In genomic region chr11:123202155-123202714, GRCh38 we compare ENCODE assay signal across 16 cellular contexts. TPM values are rescaled to one million over a fixed set of nuclear protein-coding genes. Genes with fewer than 3 reads are reported as not detected.
DNase-seq lines count a peak whose midpoint lies in the region; ATAC-seq, FAIRE-seq and TF ChIP-seq lines count a peak whose summit lies in the region.
"Had no signal": no experiment of that assay in that cellular context is flagged by ENCODE, and none has a peak within 500 bp of the region (broad histone marks: within the 10 kb centered on the region; RNA-seq: fewer than 3 reads in every experiment).

No MANE protein-coding gene starts in this region.

- in situ Hi-C loops in HepG2 (cut with HindIII; ENCODE audit: extremely low pct_ligation_motif_present, low pct_unique_long_range_greater_than_20kb) = no loop called here

- FAIRE-seq in HepG2 (lab: Jason Lieb, UNC) (no peak), HTR-8/SVneo (lab: Jason Lieb, UNC) (no peak)
- FAIRE-seq: urothelium cell line had no signal

- BruUV-seq in HepG2 (replicated peaks; lab: Mats Ljungman, UMichigan) = no TSS peak

- H3K79me2 ChIP-seq in HepG2 (ENCODE audit: insufficient read depth, low read length) = no peaks in the 10 kb centered on the region

- H3K36me3 ChIP-seq in liver (ENCODE audit: control insufficient read depth in 4 of 4, insufficient read depth in 3 of 4, low read depth in 1 of 4, low read length in 3 of 4) (no peaks in the 10 kb centered on the region), HepG2 (replicated peaks in 1 of 2; ENCODE audit: control insufficient read depth in 1 of 2, insufficient read depth in 2 of 2, low read length in 2 of 2) (no peaks in the 10 kb centered on the region)

- no peaks in the 10 kb centered on the region for H3K9me3 Mint-ChIP-seq in nephron progenitor cell
- H3K9me3 Mint-ChIP-seq: activated B cell treated with CpG ODN at 0.5 μM for 24 hours; activated T-cell treated with anti-CD3 and anti-CD28 coated beads, Interleukin-2, amount 50 U/mL, for 4 hours; natural killer cell had no signal

- H3K4me3 ChIP-seq in liver (ENCODE audit: low read depth in 1 of 3, low read length in 3 of 3) = no peak overlapping the region
- H3K4me3 ChIP-seq in HepG2 (replicated peaks in 1 of 3; ENCODE audit: insufficient read depth in 1 of 3, low read depth in 2 of 3, low read length in 3 of 3) = no peak overlapping the region
- H3K4me3 ChIP-seq: SK-N-MC had no signal

- H3K4me1 ChIP-seq in liver (ENCODE audit: control insufficient read depth in 4 of 4, insufficient read depth in 4 of 4, low read length in 3 of 4) (no peaks in the 10 kb centered on the region), HepG2 (ENCODE audit: insufficient read depth, low read length) (no peaks in the 10 kb centered on the region)

- H3K4me2 ChIP-seq in HepG2 (ENCODE audit: low read depth, low read length) = no peak overlapping the region

- H3K27ac ChIP-seq in liver (ENCODE audit: low read depth in 1 of 2, low read length in 2 of 2) = no peak overlapping the region
- no peak overlapping the region for H3K27ac ChIP-seq in HepG2 (ENCODE audit: extremely low read length, insufficient read depth, low read length)
- H3K27ac ChIP-seq: SK-N-MC had no signal

- POLR2A ChIA-PET in HepG2 (lab: Yijun Ruan, JAX) = no interaction called here

- TF ChIP-seq CTCF in liver (IDR thresholded peaks at IDR 0.05; ENCODE audit: low read depth, low read length, missing input control) (no peak), HepG2 (CRISPR knock-in tag; IDR thresholded peaks at IDR 0.05) (no peak), nephron progenitor cell (IDR thresholded peaks at IDR 0.05) (no peak)

- DNase-seq in HepG2 (ENCODE audit: low spot score) (no peak), Right ventricle myocardium superior (no peak), nephron progenitor cell (peak; percentile 36), HTR-8/SVneo (ENCODE audit: insufficient read length, low spot score) (no peak), RPMI8226 (no peak), inferior parietal cortex (ENCODE audit: extremely low spot score) (no peak)
- DNase-seq: ACHN; activated B cell treated with CpG ODN at 0.5 μM for 24 hours; activated T-cell treated with anti-CD3 and anti-CD28 coated beads, Interleukin-2, amount 50 U/mL, for 4 hours; DMS79 treated with DMSO at 0.1 percent for 48 hours; H7; natural killer cell had no signal

- CTCF ChIA-PET in HepG2 (lab: Yijun Ruan, JAX; ENCODE audit: low intra/inter-chr PET ratio, low total read pairs) = no interaction called here

- H2AFZ ChIP-seq in HepG2 (ENCODE audit: low read length) = no peak overlapping the region

- no peak for TF ChIP-seq RAD21 in liver (IDR thresholded peaks at IDR 0.05)
- TF ChIP-seq RAD21 in HepG2 (CRISPR knock-in tag; IDR thresholded peaks at IDR 0.05) = no peak

- H3K4me1 Mint-ChIP-seq in nephron progenitor cell = peaks cover 83% of the 10 kb centered on the region
- H3K4me1 Mint-ChIP-seq: activated B cell treated with CpG ODN at 0.5 μM for 24 hours, natural killer cell had no signal

- WGBS in liver = 54% methylated on average over 4 of the region's 4 CpGs
- WGBS in HepG2 (ENCODE audit: low lambda C conversion rate) = 5% methylated on average over 4 of the region's 4 CpGs

- no peaks in the 10 kb centered on the region for H3K9me3 ChIP-seq in liver (ENCODE audit: control insufficient read depth in 4 of 4, low read length in 3 of 4)
- H3K9me3 ChIP-seq in HepG2 (ENCODE audit: low read length) = no peaks in the 10 kb centered on the region

- no peaks in the 10 kb centered on the region for H3K36me3 Mint-ChIP-seq in nephron progenitor cell (ENCODE audit: low read depth)
- H3K36me3 Mint-ChIP-seq: natural killer cell had no signal

- H4K20me1 ChIP-seq in HepG2 (ENCODE audit: insufficient read depth, low read length) = no peaks in the 10 kb centered on the region

- H3K9ac ChIP-seq in liver (ENCODE audit: low read depth in 1 of 2, low read length in 2 of 2) = no peak overlapping the region
- H3K9ac ChIP-seq in HepG2 (ENCODE audit: insufficient read depth, low read depth, low read length) = no peak overlapping the region

- no peak for TF ChIP-seq POLR2A in HepG2 (IDR thresholded peaks at IDR 0.05; ENCODE audit: insufficient read depth in 1 of 2, low read depth in 2 of 2, low read length in 2 of 2)

- peaks cover 5% of the 10 kb centered on the region for H3K27me3 Mint-ChIP-seq in nephron progenitor cell (ENCODE audit: low read depth, poor library complexity)

- ATAC-seq in HepG2 (no peak), Right ventricle myocardium superior (ENCODE audit: poor library complexity) (peak; percentile 74), HG03135 (IDR thresholded peaks at IDR 0.05; ENCODE audit: unreplicated experiment) (no peak)
- ATAC-seq: activated T-cell treated with anti-CD3 and anti-CD28 coated beads, Interleukin-2, amount 50 U/mL, for 4 hours had no signal

- H3K27ac Mint-ChIP-seq in nephron progenitor cell = peak overlapping the region; percentile 96
- H3K27ac Mint-ChIP-seq: activated B cell treated with CpG ODN at 0.5 μM for 24 hours, natural killer cell had no signal

- TF ChIP-seq EP300 in HepG2 (IDR thresholded peaks at IDR 0.05; ENCODE audit: low read depth in 2 of 2, low read length in 2 of 2) (no peak), HepG2 (CRISPR knock-in tag; IDR thresholded peaks at IDR 0.05; ENCODE audit: borderline replicate concordance) (no peak)

- peak overlapping the region; percentile 54 for H3K4me3 Mint-ChIP-seq in nephron progenitor cell
- H3K4me3 Mint-ChIP-seq: activated B cell treated with CpG ODN at 0.5 μM for 24 hours; activated T-cell treated with anti-CD3 and anti-CD28 coated beads, Interleukin-2, amount 50 U/mL, for 4 hours; natural killer cell had no signal

- intact Hi-C loops in HepG2 (cut with micrococcal nuclease; ENCODE audit: unreplicated experiment) = no loop called here
- intact Hi-C loops in Right ventricle myocardium superior (cut with DNase I) = no loop called here

- H3K27me3 ChIP-seq in liver (ENCODE audit: control insufficient read depth in 4 of 4, insufficient read depth in 4 of 4, low read length in 3 of 4) (peaks cover 0 to 4% (median 0%) of the 10 kb centered on the region in 4 donors), HepG2 (ENCODE audit: control insufficient read depth in 1 of 2, insufficient read depth in 2 of 2, low read length in 2 of 2) (peaks cover 2 to 55% of the 10 kb centered on the region in 2 experiments; a peak in 3 of 5 replicates)

TF ChIP-seq in liver, 16 proteins besides CTCF, POLR2A, EP300 and RAD21 (continues in another document):
- TF ChIP-seq EGR1 (IDR thresholded peaks at IDR 0.05; ENCODE audit: low read depth in 2 of 2) = no peak

TF ChIP-seq in HepG2, 621 proteins besides CTCF, POLR2A, EP300 and RAD21 (continues in another document):
- TF ChIP-seq NFRKB (IDR thresholded peaks at IDR 0.05) (no peak), TFAP4 (IDR thresholded peaks at IDR 0.05; ENCODE audit: borderline replicate concordance, low read depth) (no peak), ZNF777 (CRISPR knock-in tag; IDR thresholded peaks at IDR 0.05) (no peak), DDIT3 (CRISPR knock-in tag; IDR thresholded peaks at IDR 0.05) (no peak), SRF (IDR thresholded peaks at IDR 0.05; ENCODE audit: low read depth, low read length) (no peak), ONECUT2 (CRISPR knock-in tag; IDR thresholded peaks at IDR 0.05) (no peak), ELF3 (CRISPR knock-in tag; IDR thresholded peaks at IDR 0.05) (no peak), CERS6 (CRISPR knock-in tag; IDR thresholded peaks at IDR 0.05) (no peak)

RNA-seq across cellular contexts. Expression of gene CLMP, which starts 7.2 kb away (rescaled TPM):
- 1 to 10 TPM in 1 of 2 donors, under 1 TPM in 1; 0.28 to 1.3 TPM for total RNA-seq in liver
- polyA plus RNA-seq in liver = under 1 TPM; 0.12 to 0.42 TPM
- total RNA-seq in HepG2 (2016; rRNA removed; fragmentation: Illumina TruSeq; extraction: Trizol) = not detected in 2 replicates
- not detected in 2 replicates for total RNA-seq in HepG2 (2016; cell fraction: cytosol; rRNA removed; fragmentation: Illumina TruSeq; extraction: Trizol; ENCODE audit: low read depth)
- total RNA-seq in HepG2 (2016; cell fraction: insoluble cytoplasmic fraction; rRNA removed; fragmentation: Illumina TruSeq; extraction: Trizol) = not detected in 2 replicates
- not detected in 2 replicates for total RNA-seq in HepG2 (2016; cell fraction: membrane; rRNA removed; fragmentation: Illumina TruSeq; extraction: Trizol)
- total RNA-seq in HepG2 (2016; cell fraction: nucleus; rRNA removed; fragmentation: Illumina TruSeq; extraction: Trizol) = not detected in 2 replicates
- polyA plus RNA-seq in HepG2 (2011; rRNA removed) = not detected in 2 replicates
- polyA plus RNA-seq in HepG2 (2011; cell fraction: cytosol; rRNA removed) = not detected in 2 replicates
- polyA plus RNA-seq in HepG2 (2011; cell fraction: nucleus; rRNA removed) = not detected in 2 replicates
- not detected in 2 replicates for polyA plus RNA-seq in HepG2 (2012)
- polyA plus RNA-seq in HepG2 (2016; cell fraction: cytosol; fragmentation: Illumina TruSeq; extraction: Trizol; ENCODE audit: low read depth) = not detected in 2 replicates
- not detected in 2 replicates for polyA plus RNA-seq in HepG2 (2016; cell fraction: insoluble cytoplasmic fraction; fragmentation: Illumina TruSeq; extraction: Trizol; ENCODE audit: low read depth)
- polyA plus RNA-seq in HepG2 (2016; cell fraction: membrane; fragmentation: Illumina TruSeq; extraction: Trizol; ENCODE audit: low read depth) = not detected in 2 replicates
- polyA plus RNA-seq in HepG2 (2016; cell fraction: nucleus; fragmentation: Illumina TruSeq; extraction: Trizol; ENCODE audit: insufficient read depth, low read depth) = not detected in 2 replicates
- polyA minus RNA-seq in HepG2 (2011; rRNA and poly(A)+ RNA removed; ENCODE audit: low replicate concordance) = 64.2 TPM in 1 of 2 replicates, not detected in the other
- polyA minus RNA-seq in HepG2 (2011; cell fraction: cytosol; rRNA and poly(A)+ RNA removed) = not detected in 2 replicates
- 0.64 TPM in 1 of 2 replicates, not detected in the other for polyA minus RNA-seq in HepG2 (2011; cell fraction: nucleus; rRNA and poly(A)+ RNA removed)
- 6.0 TPM for total RNA-seq in Right ventricle myocardium superior
- total RNA-seq: activated B cell treated with CpG ODN at 0.5 μM for 24 hours had no signal
